In genomic region chr14:104746071-104746545, GRCh38 we compare ENCODE assay signal across 15 cellular contexts. TPM values are rescaled to one million over a fixed set of nuclear protein-coding genes. Genes with fewer than 3 reads are reported as not detected.
DNase-seq lines count a peak whose midpoint lies in the region; ATAC-seq and TF ChIP-seq lines count a peak whose summit lies in the region.
"Had no signal": no experiment of that assay in that cellular context is flagged by ENCODE, and none has a peak within 500 bp of the region (broad histone marks: within the 10 kb centered on the region; RNA-seq: fewer than 3 reads in every experiment).

No MANE protein-coding gene starts in this region.

- TF ChIP-seq POLR2A in gastrocnemius medialis (IDR thresholded peaks at IDR 0.05) = no peak

- H3K36me3 ChIP-seq in KOPT-K1 (ENCODE audit: insufficient read depth, low read length) (no peaks in the 10 kb centered on the region), gastrocnemius medialis (peaks cover 0 to 35% of the 10 kb centered on the region in 2 donors)
- H3K36me3 ChIP-seq: adrenal gland, ovary, SJSA1 had no signal

- DNase-seq in dorsolateral prefrontal cortex (no peak), gastrocnemius medialis (peak in 1 of 2 donors; percentile 21), NCI-H1930 (lab: John Stamatoyannopoulos, UW) (no peak), COLO668 (lab: John Stamatoyannopoulos, UW; ENCODE audit: unreplicated experiment) (no peak), posterior vena cava (ENCODE audit: low spot score) (no peak)
- no peak for DNase-seq in activated CD8-positive, alpha-beta memory T cell treated with anti-CD3 and anti-CD28 coated beads for 24 hours
- DNase-seq: activated CD4-positive, CD25-positive, alpha-beta regulatory T cell treated with anti-CD3 and anti-CD28 coated beads, Interleukin-2, amount 50 U/mL, for 72 hours; adrenal gland; effector CD8-positive, alpha-beta T cell; mesendoderm; ovary had no signal

- H3K27me3 ChIP-seq in dorsolateral prefrontal cortex (no peaks in the 10 kb centered on the region), gastrocnemius medialis (no peaks in the 10 kb centered on the region)
- H3K27me3 ChIP-seq: adrenal gland, ovary, SJSA1 had no signal

- no peak for ATAC-seq in gastrocnemius medialis
- ATAC-seq: HCT116 had no signal

- H3K9me3 ChIP-seq in KOPT-K1 (ENCODE audit: insufficient read depth, low read length, poor library complexity, severe bottlenecking) (no peaks in the 10 kb centered on the region), gastrocnemius medialis (no peaks in the 10 kb centered on the region)
- H3K9me3 ChIP-seq: adrenal gland, ovary, SJSA1 had no signal

- H3K4me3 ChIP-seq in dorsolateral prefrontal cortex (no peak overlapping the region), gastrocnemius medialis (no peak overlapping the region)
- H3K4me3 ChIP-seq: adrenal gland, ovary, SJSA1 had no signal

- TF ChIP-seq CTCF in C4-2B (conservative IDR thresholded peaks at IDR 0.05) = no peak
- no peak for TF ChIP-seq CTCF in dorsolateral prefrontal cortex (IDR thresholded peaks at IDR 0.05 in 54 of 56, conservative IDR thresholded peaks at IDR 0.05 in 2 of 56; ENCODE audit: low read depth in 1 of 56, partially characterized antibody in 56 of 56)
- TF ChIP-seq CTCF in gastrocnemius medialis (IDR thresholded peaks at IDR 0.05 in 4 of 5, conservative IDR thresholded peaks at IDR 0.05 in 1 of 5) = no peak

- in situ Hi-C loops in gastrocnemius medialis (cut with MboI; ENCODE audit: low sequenced_read_pairs in 4 of 4) = no loop called here

- intact Hi-C loops in dorsolateral prefrontal cortex (cut with DNase I) (no loop called here), gastrocnemius medialis (cut with DNase I; ENCODE audit: low total_unique reads) (no loop called here), posterior vena cava (cut with DNase I) (no loop called here)

- H3K27ac ChIP-seq in C4-2B (peak overlapping the region; percentile 61), KOPT-K1 (ENCODE audit: low read depth, low read length, poor library complexity, severe bottlenecking) (peak overlapping the region; percentile 71), dorsolateral prefrontal cortex (peak overlapping the region in 48 of 59 donors; percentile 10 to 89 (median 72)), gastrocnemius medialis (peak overlapping the region; percentile 82 to 96 (median 95))
- H3K27ac ChIP-seq: ovary, SJSA1 had no signal

- H3K4me1 ChIP-seq in gastrocnemius medialis = peaks cover 21 to 38% of the 10 kb centered on the region in 2 donors
- H3K4me1 ChIP-seq: adrenal gland, SJSA1 had no signal

RNA-seq across cellular contexts. Expression of gene SIVA1, which starts 6.8 kb away (rescaled TPM):
- 10 to 100 TPM; 23.3 to 52.5 (median 36.1) TPM for total RNA-seq in dorsolateral prefrontal cortex
- 100 to 1,000 TPM; 228 to 357 (median 264) TPM for total RNA-seq in gastrocnemius medialis
- total RNA-seq in posterior vena cava = 10 to 100 TPM; 58.3 to 66.1 TPM

RNA-seq across cellular contexts. Expression of gene ADSS1, which starts 22.1 kb away (rescaled TPM):
- total RNA-seq in dorsolateral prefrontal cortex = 10 to 100 TPM in 62 of 120 experiments, 1 to 10 TPM in 58; 4.2 to 28.9 (median 10.3) TPM
- 100 to 1,000 TPM; 165 to 577 (median 232) TPM for total RNA-seq in gastrocnemius medialis
- total RNA-seq in posterior vena cava = 10 to 100 TPM in 1 of 2 donors, 1 to 10 TPM in 1; 8.2 to 10.2 TPM

RNA-seq across cellular contexts. Expression of gene AKT1, which starts 49.4 kb away (rescaled TPM):
- total RNA-seq in dorsolateral prefrontal cortex (100 to 1,000 TPM in 5 of 120 experiments, 10 to 100 TPM in 115; 63.1 to 111 (median 79.7) TPM), gastrocnemius medialis (10 to 100 TPM; 44.4 to 70.4 (median 57.0) TPM), posterior vena cava (100 to 1,000 TPM; 115 to 143 TPM)

RNA-seq across cellular contexts. Expression of gene ZBTB42, which starts 54.8 kb away (rescaled TPM):
- 1 to 10 TPM in 49 of 120 experiments, under 1 TPM in 71; 0.32 to 3.2 (median 0.91) TPM for total RNA-seq in dorsolateral prefrontal cortex
- 10 to 100 TPM in 3 of 4 donors, 1 to 10 TPM in 1; 2.4 to 20.8 (median 12.5) TPM for total RNA-seq in gastrocnemius medialis
- total RNA-seq in posterior vena cava = 1 to 10 TPM; 3.3 to 3.8 TPM

RNA-seq across cellular contexts. Expression of gene INF2, which starts 56.7 kb away (rescaled TPM):
- total RNA-seq in dorsolateral prefrontal cortex (100 to 1,000 TPM in 97 of 120 experiments, 10 to 100 TPM in 23; 69.5 to 290 (median 127) TPM), gastrocnemius medialis (10 to 100 TPM; 11.6 to 34.6 (median 19.7) TPM), posterior vena cava (10 to 100 TPM; 70.5 to 78.7 TPM)

Comparison
In these comparisons a context has a peak if more than half of its experiments do, and no peak if none do; other contexts are left out.
1. RNA of gene ADSS1, which starts 22.1 kb away (total RNA-seq): 165 to 577 TPM in gastrocnemius medialis; 4.2 to 28.9 TPM in dorsolateral prefrontal cortex and 8.2 to 10.2 TPM in posterior vena cava; every median in the first group is over 4 times any median in the second.
2. Peak in every context shown above with its lines, with median percentiles within 50 percentile points of each other: H3K27ac ChIP-seq.